ENCODE assay signal across 1 cellular context in genomic region chr7:32958046-32959025, GRCh38.
TF ChIP-seq lines count a peak whose summit lies in the region.

No MANE protein-coding gene starts in this region.

TF ChIP-seq in HepG2, 621 proteins besides CTCF, POLR2A, EP300 and RAD21 (continued from another document and continues in another):
- 0 out of 2 replicates have a peak, but pooled peaks have one; percentile 5 for TF ChIP-seq ZSCAN5A (CRISPR knock-in tag; IDR thresholded peaks at IDR 0.05; ENCODE audit: borderline replicate concordance)
- no peak for TF ChIP-seq ZNF841 (CRISPR knock-in tag; IDR thresholded peaks at IDR 0.05; ENCODE audit: borderline replicate concordance)
- 0 out of 2 replicates have a peak, but pooled peaks have one; percentile 0 for TF ChIP-seq IRF2 (CRISPR knock-in tag; IDR thresholded peaks at IDR 0.05)
- no peak for TF ChIP-seq ZNF318 (CRISPR knock-in tag; IDR thresholded peaks at IDR 0.05)
- TF ChIP-seq DNMT1 (CRISPR knock-in tag; IDR thresholded peaks at IDR 0.05) = no peak
- TF ChIP-seq TMF1 (CRISPR knock-in tag; IDR thresholded peaks at IDR 0.05; ENCODE audit: low read depth) = no peak
- peak; percentile 59; the same call in 1 of the 2 replicates for TF ChIP-seq MEF2D (CRISPR knock-in tag; IDR thresholded peaks at IDR 0.05)
- no peak for TF ChIP-seq ZNF652 (CRISPR knock-in tag; IDR thresholded peaks at IDR 0.05; ENCODE audit: borderline replicate concordance, low read depth)
- TF ChIP-seq PTBP1 (IDR thresholded peaks at IDR 0.05; ENCODE audit: low read depth, low read length, poor library complexity, severe bottlenecking) = no peak
- no peak for TF ChIP-seq MZF1 (CRISPR knock-in tag; IDR thresholded peaks at IDR 0.05; ENCODE audit: borderline replicate concordance)
- TF ChIP-seq TEAD3 (CRISPR knock-in tag; optimal IDR thresholded peaks at IDR 0.05; ENCODE audit: borderline replicate concordance) = no peak
- no peak for TF ChIP-seq ZNF737 (CRISPR knock-in tag; IDR thresholded peaks at IDR 0.05; ENCODE audit: borderline replicate concordance)
- no peak for TF ChIP-seq ZNF614 (CRISPR knock-in tag; IDR thresholded peaks at IDR 0.05; ENCODE audit: borderline replicate concordance)
- TF ChIP-seq SNAPC2 (CRISPR knock-in tag; IDR thresholded peaks at IDR 0.05) = no peak
- no peak for TF ChIP-seq U2AF2 (IDR thresholded peaks at IDR 0.05; ENCODE audit: low read depth, low read length)
- TF ChIP-seq GATAD1 (CRISPR knock-in tag; IDR thresholded peaks at IDR 0.05) = no peak
- TF ChIP-seq ZFP90 (CRISPR knock-in tag; IDR thresholded peaks at IDR 0.05; ENCODE audit: borderline replicate concordance) = peak; percentile 8; the same call in 1 of the 2 replicates
- TF ChIP-seq ZBTB10 (CRISPR knock-in tag; IDR thresholded peaks at IDR 0.05; ENCODE audit: borderline replicate concordance) = no peak
- TF ChIP-seq ARNT2 (CRISPR knock-in tag; IDR thresholded peaks at IDR 0.05; ENCODE audit: low read depth) = no peak
- no peak for TF ChIP-seq JUN (CRISPR knock-in tag; IDR thresholded peaks at IDR 0.05)
- TF ChIP-seq MYPOP (CRISPR knock-in tag; IDR thresholded peaks at IDR 0.05) = peak; percentile 6; the same call in 1 of the 2 replicates
- TF ChIP-seq ZFP36 (IDR thresholded peaks at IDR 0.05; ENCODE audit: borderline replicate concordance, low read depth, low read length, partially characterized antibody) = no peak
- TF ChIP-seq HMGXB4 (CRISPR knock-in tag; IDR thresholded peaks at IDR 0.05; ENCODE audit: borderline replicate concordance in 1 of 2, low read depth in 1 of 2) = peak in 1 of 2 experiments; percentile 34; a peak in 1 of 4 replicates
- no peak for TF ChIP-seq ZNF136 (CRISPR knock-in tag; IDR thresholded peaks at IDR 0.05; ENCODE audit: low read depth)
- no peak for TF ChIP-seq RELA (CRISPR knock-in tag; IDR thresholded peaks at IDR 0.05)
- no peak for TF ChIP-seq PHB2 (IDR thresholded peaks at IDR 0.05; ENCODE audit: partially characterized antibody)
- TF ChIP-seq ZNF552 (CRISPR knock-in tag; IDR thresholded peaks at IDR 0.05; ENCODE audit: borderline replicate concordance) = no peak
- no peak for TF ChIP-seq BRCA1 (CRISPR knock-in tag; IDR thresholded peaks at IDR 0.05)
- TF ChIP-seq DMTF1 (CRISPR knock-in tag; IDR thresholded peaks at IDR 0.05) = no peak; the same call in 1 of the 2 replicates
- no peak for TF ChIP-seq LBX2 (CRISPR knock-in tag; IDR thresholded peaks at IDR 0.05; ENCODE audit: borderline replicate concordance)
- no peak; the same call in 1 of the 2 replicates for TF ChIP-seq ZBTB4 (CRISPR knock-in tag; IDR thresholded peaks at IDR 0.05; ENCODE audit: borderline replicate concordance)
- no peak for TF ChIP-seq CBX2 (IDR thresholded peaks at IDR 0.05; ENCODE audit: low read depth, low read length)
- no peak for TF ChIP-seq CBX2 (CRISPR knock-in tag; IDR thresholded peaks at IDR 0.05; ENCODE audit: low read depth)
